2 cellular contexts compared by ENCODE assay signal in the genomic region with DNA sequence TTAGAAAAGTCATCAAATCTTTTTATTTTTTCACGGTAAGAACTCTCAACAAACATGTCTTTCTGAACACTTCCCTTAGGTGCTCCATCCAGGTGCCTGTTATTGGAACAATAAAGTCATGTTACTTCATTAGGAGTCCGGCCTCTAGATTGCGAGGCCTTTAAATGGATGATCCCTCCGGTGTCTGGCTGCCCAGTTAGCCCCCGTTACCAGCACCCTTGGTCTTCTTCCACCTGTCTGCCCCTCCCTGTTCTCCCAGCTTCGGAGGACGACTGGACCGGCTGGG.
TF ChIP-seq lines count a peak whose summit lies in the region.

No MANE protein-coding gene starts in this region.

TF ChIP-seq in IMR-90, 13 proteins besides CTCF, POLR2A, EP300 and RAD21:
- no peak for TF ChIP-seq FOS (IDR thresholded peaks at IDR 0.05; ENCODE audit: low read depth, low read length)
- TF ChIP-seq, protein P1, sequence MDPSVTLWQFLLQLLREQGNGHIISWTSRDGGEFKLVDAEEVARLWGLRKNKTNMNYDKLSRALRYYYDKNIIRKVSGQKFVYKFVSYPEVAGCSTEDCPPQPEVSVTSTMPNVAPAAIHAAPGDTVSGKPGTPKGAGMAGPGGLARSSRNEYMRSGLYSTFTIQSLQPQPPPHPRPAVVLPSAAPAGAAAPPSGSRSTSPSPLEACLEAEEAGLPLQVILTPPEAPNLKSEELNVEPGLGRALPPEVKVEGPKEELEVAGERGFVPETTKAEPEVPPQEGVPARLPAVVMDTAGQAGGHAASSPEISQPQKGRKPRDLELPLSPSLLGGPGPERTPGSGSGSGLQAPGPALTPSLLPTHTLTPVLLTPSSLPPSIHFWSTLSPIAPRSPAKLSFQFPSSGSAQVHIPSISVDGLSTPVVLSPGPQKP (IDR thresholded peaks at IDR 0.05; ENCODE audit: borderline replicate concordance, low read depth, low read length) = no peak
- no peak for TF ChIP-seq MAZ (IDR thresholded peaks at IDR 0.05; ENCODE audit: borderline replicate concordance, low read depth, low read length)
- TF ChIP-seq SMC3 (IDR thresholded peaks at IDR 0.05; ENCODE audit: low read depth, low read length) = no peak
- no peak for TF ChIP-seq RCOR1 (IDR thresholded peaks at IDR 0.05; ENCODE audit: insufficient replicate concordance, low read length)
- TF ChIP-seq, protein P2, sequence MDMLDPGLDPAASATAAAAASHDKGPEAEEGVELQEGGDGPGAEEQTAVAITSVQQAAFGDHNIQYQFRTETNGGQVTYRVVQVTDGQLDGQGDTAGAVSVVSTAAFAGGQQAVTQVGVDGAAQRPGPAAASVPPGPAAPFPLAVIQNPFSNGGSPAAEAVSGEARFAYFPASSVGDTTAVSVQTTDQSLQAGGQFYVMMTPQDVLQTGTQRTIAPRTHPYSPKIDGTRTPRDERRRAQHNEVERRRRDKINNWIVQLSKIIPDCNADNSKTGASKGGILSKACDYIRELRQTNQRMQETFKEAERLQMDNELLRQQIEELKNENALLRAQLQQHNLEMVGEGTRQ (IDR thresholded peaks at IDR 0.05; ENCODE audit: low read depth, low read length) = no peak
- no peak for TF ChIP-seq CEBPB (IDR thresholded peaks at IDR 0.05; ENCODE audit: low read depth, low read length)
- no peak for TF ChIP-seq CHD1 (IDR thresholded peaks at IDR 0.05; ENCODE audit: low read depth, low read length)
- TF ChIP-seq BHLHE40 (IDR thresholded peaks at IDR 0.05; ENCODE audit: low read depth, low read length) = no peak
- no peak for TF ChIP-seq NFE2L2 (IDR thresholded peaks at IDR 0.05; ENCODE audit: low read depth, low read length)
- TF ChIP-seq MAFK (IDR thresholded peaks at IDR 0.05; ENCODE audit: low read depth, low read length) = no peak
- TF ChIP-seq MXI1 (IDR thresholded peaks at IDR 0.05; ENCODE audit: borderline replicate concordance, low read depth, low read length) = no peak
- no peak for TF ChIP-seq RFX5 (IDR thresholded peaks at IDR 0.05; ENCODE audit: low read depth, low read length)

TF ChIP-seq in GM12891, 5 proteins besides CTCF, POLR2A, EP300 and RAD21:
- TF ChIP-seq TAF1 (IDR thresholded peaks at IDR 0.05; ENCODE audit: low read depth, low read length) (no peak), PAX5 (IDR thresholded peaks at IDR 0.05; ENCODE audit: insufficient read depth, low read length, severe bottlenecking) (no peak), POLR2AphosphoS5 (IDR thresholded peaks at IDR 0.05; ENCODE audit: low read depth, low read length) (no peak), POU2F2 (IDR thresholded peaks at IDR 0.05; ENCODE audit: low read depth, low read length) (no peak), SPI1 (IDR thresholded peaks at IDR 0.05; ENCODE audit: low read depth, low read length) (no peak)
